1 cellular context compared by ENCODE assay signal in the genomic region with DNA sequence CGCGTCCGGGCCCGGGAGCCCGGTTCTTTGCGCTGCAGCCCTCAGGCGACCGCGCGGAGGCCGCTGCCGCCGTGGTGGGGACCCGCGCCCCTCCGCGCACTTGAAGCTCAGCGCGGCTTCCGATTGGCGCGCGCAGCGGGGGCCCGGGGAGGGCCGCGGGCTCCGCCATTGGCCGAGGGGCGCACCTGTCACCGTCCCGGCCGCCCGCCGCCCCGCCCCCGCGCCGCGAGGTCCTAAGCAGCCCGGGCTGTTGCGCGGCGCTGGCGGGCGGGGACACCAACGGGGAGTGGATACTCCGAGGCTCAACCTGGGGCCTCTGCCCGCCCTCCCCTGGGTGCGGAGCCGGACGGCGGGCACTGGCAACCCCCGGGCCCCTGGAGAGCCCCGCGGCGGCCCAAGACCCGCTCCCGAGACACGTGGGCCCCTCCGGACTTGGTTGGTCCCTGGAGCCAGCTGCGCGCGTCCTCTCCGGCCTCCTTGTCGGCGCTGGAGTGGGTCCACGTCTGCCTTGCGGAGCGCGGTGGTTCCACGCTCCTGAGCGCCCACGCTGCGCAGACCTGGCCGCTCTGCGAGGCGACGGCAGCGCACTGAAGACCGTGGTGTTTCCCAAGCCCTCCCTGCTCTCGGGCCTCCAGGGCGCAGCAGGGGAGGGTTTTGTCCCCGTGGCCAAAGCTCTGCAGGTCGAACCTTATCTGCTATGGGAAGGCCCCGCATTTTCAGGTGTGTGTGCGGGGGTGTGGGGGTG.
TF ChIP-seq lines count a peak whose summit lies in the region.

MNX1 (minus strand) TSS at position 76 of the 745 bp plus-strand sequence. CDS start 313 bp downstream, outside the sequence.

TF ChIP-seq in K562, 482 proteins besides CTCF, POLR2A, EP300 and RAD21 (continued from another document and continues in another):
- TF ChIP-seq ZBTB40 (IDR thresholded peaks at IDR 0.05): 0 out of 2 replicates have a peak, but pooled peaks have one; percentile 50
- TF ChIP-seq ZBTB40 (CRISPR knock-in tag; IDR thresholded peaks at IDR 0.05): no peak
- no peak for TF ChIP-seq POLR3G (IDR thresholded peaks at IDR 0.05; ENCODE audit: extremely low read depth, insufficient read length, insufficient replicate concordance)
- TF ChIP-seq, protein P1, sequence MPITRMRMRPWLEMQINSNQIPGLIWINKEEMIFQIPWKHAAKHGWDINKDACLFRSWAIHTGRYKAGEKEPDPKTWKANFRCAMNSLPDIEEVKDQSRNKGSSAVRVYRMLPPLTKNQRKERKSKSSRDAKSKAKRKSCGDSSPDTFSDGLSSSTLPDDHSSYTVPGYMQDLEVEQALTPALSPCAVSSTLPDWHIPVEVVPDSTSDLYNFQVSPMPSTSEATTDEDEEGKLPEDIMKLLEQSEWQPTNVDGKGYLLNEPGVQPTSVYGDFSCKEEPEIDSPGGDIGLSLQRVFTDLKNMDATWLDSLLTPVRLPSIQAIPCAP (CRISPR knock-in tag; IDR thresholded peaks at IDR 0.05; ENCODE audit: borderline replicate concordance): no peak
- TF ChIP-seq COPS2 (conservative IDR thresholded peaks at IDR 0.05): no peak
- no peak for TF ChIP-seq SMARCE1 (IDR thresholded peaks at IDR 0.05)
- no peak for TF ChIP-seq ZNF253 (CRISPR knock-in tag; conservative IDR thresholded peaks at IDR 0.05)
- TF ChIP-seq OTX1 (CRISPR knock-in tag; IDR thresholded peaks at IDR 0.05): no peak
- TF ChIP-seq ELF4 (CRISPR knock-in tag; IDR thresholded peaks at IDR 0.05): no peak
- peak; percentile 78 for TF ChIP-seq GMEB1 (CRISPR knock-in tag; IDR thresholded peaks at IDR 0.05)
- TF ChIP-seq DDX20 (tag; IDR thresholded peaks at IDR 0.05; ENCODE audit: low read depth): no peak
- TF ChIP-seq KDM4B (IDR thresholded peaks at IDR 0.05; ENCODE audit: borderline replicate concordance in 2 of 2, low read depth in 1 of 2): no peak
- no peak for TF ChIP-seq NCOR1 (IDR thresholded peaks at IDR 0.05)
- TF ChIP-seq PTBP1 (IDR thresholded peaks at IDR 0.05; ENCODE audit: low read depth, low read length): no peak
- no peak for TF ChIP-seq SNAPC5 (CRISPR knock-in tag; IDR thresholded peaks at IDR 0.05)
- no peak for TF ChIP-seq MTA2 (IDR thresholded peaks at IDR 0.05; ENCODE audit: low read depth)
- peak; percentile 20 for TF ChIP-seq BCOR (IDR thresholded peaks at IDR 0.05)
- TF ChIP-seq SIRT6 (IDR thresholded peaks at IDR 0.05; ENCODE audit: low read depth, low read length): no peak
- no peak; the same call in 1 of the 2 replicates for TF ChIP-seq ZNF395 (CRISPR knock-in tag; IDR thresholded peaks at IDR 0.05)
- no peak for TF ChIP-seq BCLAF1 (IDR thresholded peaks at IDR 0.05; ENCODE audit: borderline replicate concordance in 1 of 2, control insufficient read depth in 1 of 2, low read depth in 2 of 2, low read length in 1 of 2)
- TF ChIP-seq PURB (CRISPR knock-in tag; IDR thresholded peaks at IDR 0.05; ENCODE audit: low read depth): no peak
- no peak for TF ChIP-seq ETS1 (conservative IDR thresholded peaks at IDR 0.05; ENCODE audit: control insufficient read depth, low read depth, low read length)
- TF ChIP-seq ZNF263 (CRISPR knock-in tag; IDR thresholded peaks at IDR 0.05; ENCODE audit: borderline replicate concordance): no peak
- no peak for TF ChIP-seq ZNF316 (IDR thresholded peaks at IDR 0.05)
- TF ChIP-seq CSDE1 (IDR thresholded peaks at IDR 0.05): no peak
